13 cellular contexts compared by ENCODE assay signal in genomic region chr11:71534711-71535608, GRCh38. TPM values are rescaled to one million over a fixed set of nuclear protein-coding genes. Genes with fewer than 3 reads are reported as not detected.
"Had no signal": no experiment of that assay in that cellular context is flagged by ENCODE, and none has a peak within 500 bp of the region (broad histone marks: within the 10 kb centered on the region; RNA-seq: fewer than 3 reads in every experiment).

No MANE protein-coding gene starts in this region.

RNA-seq across cellular contexts. Expression of gene KRTAP5-8, which starts 2.9 kb away (rescaled TPM):
- total RNA-seq: activated CD8-positive, alpha-beta memory T cell treated with anti-CD3 and anti-CD28 coated beads for 36 hours; activated naive CD8-positive, alpha-beta T cell treated with anti-CD3 and anti-CD28 coated beads for 36 hours; astrocyte; omental fat pad; posterior vena cava had no signal

RNA-seq across cellular contexts. Expression of gene KRTAP5-7, which starts 7.9 kb away (rescaled TPM):
- total RNA-seq: activated CD8-positive, alpha-beta memory T cell treated with anti-CD3 and anti-CD28 coated beads for 36 hours; activated naive CD8-positive, alpha-beta T cell treated with anti-CD3 and anti-CD28 coated beads for 36 hours; astrocyte; gastrocnemius medialis had no signal

RNA-seq across cellular contexts. Expression of gene KRTAP5-9, which starts 13.3 kb away (rescaled TPM):
- total RNA-seq: activated CD8-positive, alpha-beta memory T cell treated with anti-CD3 and anti-CD28 coated beads for 36 hours; activated naive CD8-positive, alpha-beta T cell treated with anti-CD3 and anti-CD28 coated beads for 36 hours; astrocyte; esophagus squamous epithelium; gastrocnemius medialis had no signal

RNA-seq across cellular contexts. Expression of gene KRTAP5-10, which starts 30.4 kb away (rescaled TPM):
- total RNA-seq: activated CD8-positive, alpha-beta memory T cell treated with anti-CD3 and anti-CD28 coated beads for 36 hours; activated naive CD8-positive, alpha-beta T cell treated with anti-CD3 and anti-CD28 coated beads for 36 hours; astrocyte; breast epithelium; esophagus squamous epithelium; gastrocnemius medialis; omental fat pad; posterior vena cava; subcutaneous adipose tissue had no signal

RNA-seq across cellular contexts. Expression of gene KRTAP5-11, which starts 47.7 kb away (rescaled TPM):
- total RNA-seq: activated CD8-positive, alpha-beta memory T cell treated with anti-CD3 and anti-CD28 coated beads for 36 hours; activated naive CD8-positive, alpha-beta T cell treated with anti-CD3 and anti-CD28 coated beads for 36 hours; astrocyte; breast epithelium; colonic mucosa; esophagus squamous epithelium; gastrocnemius medialis; mucosa of descending colon; omental fat pad; posterior vena cava; subcutaneous adipose tissue; ureter had no signal
- polyA plus RNA-seq: thymus had no signal
